In the genomic region with DNA sequence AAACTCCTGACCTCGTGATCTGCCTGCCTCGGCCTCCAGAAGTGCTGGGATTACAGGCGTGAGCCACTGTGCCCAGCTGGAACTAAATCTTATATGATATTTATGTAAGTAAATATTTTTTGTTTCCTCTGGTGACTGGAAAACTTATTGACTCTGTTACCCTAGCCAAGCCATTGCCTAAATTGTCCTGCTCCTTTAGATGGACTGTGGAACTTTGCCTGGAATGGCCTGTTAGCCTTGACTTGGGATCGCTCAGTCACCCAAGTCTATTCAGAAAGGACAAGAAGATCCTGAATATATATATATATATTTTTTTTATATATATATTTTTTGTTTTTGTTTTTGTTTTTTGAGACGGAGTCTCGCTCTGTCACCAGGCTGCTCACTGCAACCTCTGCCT, we compare ENCODE assay signal across 4 cellular contexts.
"Had no signal": no experiment of that assay in that cellular context is flagged by ENCODE, and none has a peak within 500 bp of the region (broad histone marks: within the 10 kb centered on the region; RNA-seq: fewer than 3 reads in every experiment).

No MANE protein-coding gene starts in this region.

- ATAC-seq: HepG2, K562 had no signal

- H3K27ac ChIP-seq: HL-60 had no signal

- DNase-seq: IMR-90 had no signal

- H3K4me3 ChIP-seq: K562 had no signal
